Comparison of ENCODE assay signal across 9 cellular contexts in the genomic region with DNA sequence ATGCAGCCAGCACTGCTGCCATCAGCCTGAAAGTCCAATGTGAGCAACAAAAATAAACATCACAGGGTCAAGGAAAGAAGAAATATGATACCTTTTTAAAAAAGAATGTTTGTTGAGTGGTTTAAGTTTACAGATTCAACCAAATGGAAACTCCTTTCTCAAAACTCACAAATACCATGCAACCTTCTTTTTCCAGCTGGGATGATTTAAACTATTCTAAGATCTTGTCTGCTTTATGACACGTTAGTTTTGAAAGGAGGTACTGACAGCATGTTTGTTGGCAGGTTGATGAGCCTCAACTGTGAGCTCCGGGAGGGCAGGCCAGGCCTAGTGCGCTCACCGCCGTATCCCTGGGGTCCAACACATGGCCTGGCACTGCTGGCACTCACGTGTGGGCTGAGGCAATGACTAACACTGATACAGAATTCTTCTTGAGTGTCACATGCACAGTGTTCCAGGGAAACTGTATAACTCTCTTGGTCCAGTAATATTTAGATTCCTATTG. TPM values are rescaled to one million over a fixed set of nuclear protein-coding genes. Genes with fewer than 3 reads are reported as not detected.
DNase-seq lines count a peak whose midpoint lies in the region; ATAC-seq and TF ChIP-seq lines count a peak whose summit lies in the region.
"Had no signal": no experiment of that assay in that cellular context is flagged by ENCODE, and none has a peak within 500 bp of the region (broad histone marks: within the 10 kb centered on the region; RNA-seq: fewer than 3 reads in every experiment).

No MANE protein-coding gene starts in this region.

- ATAC-seq in thoracic aorta (ENCODE audit: insufficient number of reproducible peaks, low FRiP score, low read depth) (peak; percentile 72), T-helper 17 cell (no peak), GM18873 (IDR thresholded peaks at IDR 0.05; ENCODE audit: low FRiP score, unreplicated experiment) (no peak)

- H3K4me1 ChIP-seq in breast epithelium (peaks cover 0 to 4% of the 10 kb centered on the region in 2 donors), liver (ENCODE audit: control insufficient read depth in 4 of 4, insufficient read depth in 4 of 4, low read length in 3 of 4) (peaks cover 8 to 38% (median 26%) of the 10 kb centered on the region in 4 donors), thoracic aorta (ENCODE audit: control insufficient read depth in 1 of 2, low read depth in 2 of 2) (peaks cover 51 to 76% of the 10 kb centered on the region in 2 donors)

- no peak overlapping the region for H3K4me3 ChIP-seq in breast epithelium
- H3K4me3 ChIP-seq in liver (ENCODE audit: low read depth in 1 of 3, low read length in 3 of 3) = no peak overlapping the region
- peak overlapping the region; percentile 2 for H3K4me3 ChIP-seq in thoracic aorta

- no peak overlapping the region for H3K27ac Mint-ChIP-seq in T-helper 17 cell

- H3K27me3 ChIP-seq in breast epithelium (no peaks in the 10 kb centered on the region), liver (ENCODE audit: control insufficient read depth in 4 of 4, insufficient read depth in 4 of 4, low read length in 3 of 4) (no peaks in the 10 kb centered on the region), thoracic aorta (replicated peaks; ENCODE audit: insufficient read depth) (no peaks in the 10 kb centered on the region)

- peak in 1 of 2 donors; percentile 29 for TF ChIP-seq RAD21 in liver (IDR thresholded peaks at IDR 0.05)

- DNase-seq in HT1080 (ENCODE audit: low read depth) = peak; percentile 68
- no peak for DNase-seq in breast epithelium (ENCODE audit: low spot score in 2 of 2)
- no peak for DNase-seq in thoracic aorta (ENCODE audit: low spot score)
- no peak for DNase-seq in T-helper 17 cell
- no peak for DNase-seq in SKM-1 treated with dmso at 0.1 percent for 144 hours (lab: John Stamatoyannopoulos, UW; ENCODE audit: unreplicated experiment)
- no peak for DNase-seq in GM13977 (ENCODE audit: low spot score)

- H3K4me1 Mint-ChIP-seq in T-helper 17 cell = peaks cover 33% of the 10 kb centered on the region

- H3K36me3 Mint-ChIP-seq in T-helper 17 cell (ENCODE audit: low read depth) = no peaks in the 10 kb centered on the region

- in situ Hi-C loops in GM13977 (cut with MboI; ENCODE audit: low pct_unique_long_range_greater_than_20kb, low sequenced_read_pairs, unreplicated experiment) = no loop called here

- 32% methylated on average over 6 of the region's 6 CpGs for WGBS in liver

- H3K9me3 ChIP-seq in breast epithelium (no peaks in the 10 kb centered on the region), liver (ENCODE audit: control insufficient read depth in 4 of 4, low read length in 3 of 4) (no peaks in the 10 kb centered on the region), thoracic aorta (no peaks in the 10 kb centered on the region), T-helper 17 cell (ENCODE audit: control insufficient read depth, low read length, poor library complexity, severe bottlenecking) (no peaks in the 10 kb centered on the region)

- no peak overlapping the region for H3K9ac ChIP-seq in liver (ENCODE audit: low read depth in 1 of 2, low read length in 2 of 2)

- no peak for TF ChIP-seq POLR2A in breast epithelium (IDR thresholded peaks at IDR 0.05)

- H3K27ac ChIP-seq in breast epithelium (peak overlapping the region; percentile 39 to 55), liver (ENCODE audit: low read depth in 1 of 2, low read length in 2 of 2) (peak overlapping the region; percentile 77 to 82), thoracic aorta (peak overlapping the region; percentile 52 to 62)
- H3K27ac ChIP-seq: RWPE1 had no signal

- intact Hi-C loops in breast epithelium (cut with DNase I; ENCODE audit: low total_unique reads) = no loop called here

- H3K4me3 Mint-ChIP-seq in T-helper 17 cell = no peak overlapping the region

- H3K27me3 Mint-ChIP-seq in T-helper 17 cell = no peaks in the 10 kb centered on the region

- TF ChIP-seq CTCF in breast epithelium (IDR thresholded peaks at IDR 0.05) (no peak), liver (IDR thresholded peaks at IDR 0.05; ENCODE audit: low read depth, low read length, missing input control) (no peak), thoracic aorta (IDR thresholded peaks at IDR 0.05) (no peak), GM13977 (IDR thresholded peaks at IDR 0.05; ENCODE audit: extremely low read depth, insufficient read depth, missing control alignments) (no peak)

- H3K36me3 ChIP-seq in breast epithelium (no peaks in the 10 kb centered on the region), liver (ENCODE audit: control insufficient read depth in 4 of 4, insufficient read depth in 3 of 4, low read depth in 1 of 4, low read length in 3 of 4) (no peaks in the 10 kb centered on the region), thoracic aorta (no peaks in the 10 kb centered on the region)

TF ChIP-seq in liver, 16 proteins besides CTCF, POLR2A, EP300 and RAD21:
- TF ChIP-seq FOXA1 (IDR thresholded peaks at IDR 0.05) = peak; percentile 31
- TF ChIP-seq, protein P1, sequence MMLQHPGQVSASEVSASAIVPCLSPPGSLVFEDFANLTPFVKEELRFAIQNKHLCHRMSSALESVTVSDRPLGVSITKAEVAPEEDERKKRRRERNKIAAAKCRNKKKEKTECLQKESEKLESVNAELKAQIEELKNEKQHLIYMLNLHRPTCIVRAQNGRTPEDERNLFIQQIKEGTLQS (IDR thresholded peaks at IDR 0.05) = no peak
- no peak for TF ChIP-seq NR2F2 (IDR thresholded peaks at IDR 0.05)
- TF ChIP-seq RXRA (IDR thresholded peaks at IDR 0.05) = peak; percentile 44 to 71
- TF ChIP-seq, protein P2, sequence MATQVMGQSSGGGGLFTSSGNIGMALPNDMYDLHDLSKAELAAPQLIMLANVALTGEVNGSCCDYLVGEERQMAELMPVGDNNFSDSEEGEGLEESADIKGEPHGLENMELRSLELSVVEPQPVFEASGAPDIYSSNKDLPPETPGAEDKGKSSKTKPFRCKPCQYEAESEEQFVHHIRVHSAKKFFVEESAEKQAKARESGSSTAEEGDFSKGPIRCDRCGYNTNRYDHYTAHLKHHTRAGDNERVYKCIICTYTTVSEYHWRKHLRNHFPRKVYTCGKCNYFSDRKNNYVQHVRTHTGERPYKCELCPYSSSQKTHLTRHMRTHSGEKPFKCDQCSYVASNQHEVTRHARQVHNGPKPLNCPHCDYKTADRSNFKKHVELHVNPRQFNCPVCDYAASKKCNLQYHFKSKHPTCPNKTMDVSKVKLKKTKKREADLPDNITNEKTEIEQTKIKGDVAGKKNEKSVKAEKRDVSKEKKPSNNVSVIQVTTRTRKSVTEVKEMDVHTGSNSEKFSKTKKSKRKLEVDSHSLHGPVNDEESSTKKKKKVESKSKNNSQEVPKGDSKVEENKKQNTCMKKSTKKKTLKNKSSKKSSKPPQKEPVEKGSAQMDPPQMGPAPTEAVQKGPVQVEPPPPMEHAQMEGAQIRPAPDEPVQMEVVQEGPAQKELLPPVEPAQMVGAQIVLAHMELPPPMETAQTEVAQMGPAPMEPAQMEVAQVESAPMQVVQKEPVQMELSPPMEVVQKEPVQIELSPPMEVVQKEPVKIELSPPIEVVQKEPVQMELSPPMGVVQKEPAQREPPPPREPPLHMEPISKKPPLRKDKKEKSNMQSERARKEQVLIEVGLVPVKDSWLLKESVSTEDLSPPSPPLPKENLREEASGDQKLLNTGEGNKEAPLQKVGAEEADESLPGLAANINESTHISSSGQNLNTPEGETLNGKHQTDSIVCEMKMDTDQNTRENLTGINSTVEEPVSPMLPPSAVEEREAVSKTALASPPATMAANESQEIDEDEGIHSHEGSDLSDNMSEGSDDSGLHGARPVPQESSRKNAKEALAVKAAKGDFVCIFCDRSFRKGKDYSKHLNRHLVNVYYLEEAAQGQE (IDR thresholded peaks at IDR 0.05) = peak; percentile 12
- peak; percentile 71 for TF ChIP-seq MAX (IDR thresholded peaks at IDR 0.05)
- TF ChIP-seq, protein P3, sequence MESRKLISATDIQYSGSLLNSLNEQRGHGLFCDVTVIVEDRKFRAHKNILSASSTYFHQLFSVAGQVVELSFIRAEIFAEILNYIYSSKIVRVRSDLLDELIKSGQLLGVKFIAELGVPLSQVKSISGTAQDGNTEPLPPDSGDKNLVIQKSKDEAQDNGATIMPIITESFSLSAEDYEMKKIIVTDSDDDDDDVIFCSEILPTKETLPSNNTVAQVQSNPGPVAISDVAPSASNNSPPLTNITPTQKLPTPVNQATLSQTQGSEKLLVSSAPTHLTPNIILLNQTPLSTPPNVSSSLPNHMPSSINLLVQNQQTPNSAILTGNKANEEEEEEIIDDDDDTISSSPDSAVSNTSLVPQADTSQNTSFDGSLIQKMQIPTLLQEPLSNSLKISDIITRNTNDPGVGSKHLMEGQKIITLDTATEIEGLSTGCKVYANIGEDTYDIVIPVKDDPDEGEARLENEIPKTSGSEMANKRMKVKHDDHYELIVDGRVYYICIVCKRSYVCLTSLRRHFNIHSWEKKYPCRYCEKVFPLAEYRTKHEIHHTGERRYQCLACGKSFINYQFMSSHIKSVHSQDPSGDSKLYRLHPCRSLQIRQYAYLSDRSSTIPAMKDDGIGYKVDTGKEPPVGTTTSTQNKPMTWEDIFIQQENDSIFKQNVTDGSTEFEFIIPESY (IDR thresholded peaks at IDR 0.05) = peak; percentile 49
- peak in 1 of 2 donors; percentile 75 for TF ChIP-seq EGR1 (IDR thresholded peaks at IDR 0.05; ENCODE audit: low read depth in 2 of 2)
- peak; percentile 83 for TF ChIP-seq YY1 (IDR thresholded peaks at IDR 0.05)
- TF ChIP-seq TAF1 (conservative IDR thresholded peaks at IDR 0.05) = no peak
- peak; percentile 87 for TF ChIP-seq SP1 (IDR thresholded peaks at IDR 0.05)
- no peak for TF ChIP-seq HNF4G (IDR thresholded peaks at IDR 0.05)
- TF ChIP-seq HNF4A (conservative IDR thresholded peaks at IDR 0.05) = peak; percentile 84 to 87
- TF ChIP-seq JUND (IDR thresholded peaks at IDR 0.05) = peak; percentile 52 to 73
- no peak for TF ChIP-seq GABPA (IDR thresholded peaks at IDR 0.05 in 1 of 2, conservative IDR thresholded peaks at IDR 0.05 in 1 of 2)
- TF ChIP-seq FOXA2 (IDR thresholded peaks at IDR 0.05) = peak; percentile 77

RNA-seq across cellular contexts. Expression of gene LATS2, which starts 46.7 kb away (rescaled TPM):
- total RNA-seq in HT1080 (2014; rRNA removed; shearing (Covaris generic)) = 11.7 and 11.8 TPM in 2 replicates
- polyA plus RNA-seq in HT1080 (2015; cell fraction: cytosol; rRNA removed) = 14.1 and 17.7 TPM in 2 replicates
- polyA plus RNA-seq in HT1080 (2015; cell fraction: nucleus; rRNA removed) = 12.8 and 17.2 TPM in 2 replicates
- total RNA-seq in breast epithelium = 10 to 100 TPM; 15.1 to 35.2 (median 21.6) TPM
- 1 to 10 TPM; 4.1 to 7.0 TPM for total RNA-seq in liver
- polyA plus RNA-seq in liver = 1 to 10 TPM; 1.6 to 4.7 TPM
- total RNA-seq in thoracic aorta = 10 to 100 TPM; 40.1 to 59.2 TPM
- 1 to 10 TPM; 8.0 to 9.0 TPM for total RNA-seq in T-helper 17 cell
